In genomic region chrX:133783273-133783672, GRCh38 we compare ENCODE assay signal across 13 cellular contexts.
DNase-seq lines count a peak whose midpoint lies in the region; ATAC-seq, FAIRE-seq and TF ChIP-seq lines count a peak whose summit lies in the region.
"Had no signal": no experiment of that assay in that cellular context is flagged by ENCODE, and none has a peak within 500 bp of the region (broad histone marks: within the 10 kb centered on the region; RNA-seq: fewer than 3 reads in every experiment).

No MANE protein-coding gene starts in this region.

- no peak overlapping the region for H3K9ac ChIP-seq in neuronal stem cell (ENCODE audit: low read depth, low read length, poor library complexity)

- H3K4me1 ChIP-seq in neuronal stem cell (ENCODE audit: control insufficient read depth in 2 of 2, insufficient read depth in 1 of 2, low read depth in 1 of 2, low read length in 2 of 2), result peaks cover 6 to 13% of the 10 kb centered on the region in 2 donors
- H3K4me1 ChIP-seq: uterus had no signal

- H2BK12ac ChIP-seq in neuronal stem cell (ENCODE audit: low read length), result no peak overlapping the region

- H3K27ac ChIP-seq in neuronal stem cell (replicated peaks; ENCODE audit: low read length), result no peak overlapping the region
- H3K27ac ChIP-seq: uterus had no signal

- peak; percentile 34 for DNase-seq in medulla oblongata (ENCODE audit: extremely low spot score)
- DNase-seq in neuronal stem cell (ENCODE audit: low spot score), result no peak
- DNase-seq in NCI-H510A treated with DMSO at 0.1 percent for 48 hours (lab: John Stamatoyannopoulos, UW), result no peak
- no peak for DNase-seq in D721Med (ENCODE audit: insufficient read length, low spot score)
- DNase-seq in posterior cingulate gyrus, result no peak
- DNase-seq: activated CD4-positive, alpha-beta T cell treated with anti-CD3 and anti-CD28 coated beads for 36 hours; activated naive CD4-positive, alpha-beta T cell treated with anti-CD3 and anti-CD28 coated beads, Interleukin-2, amount 10 ng/mL, durations not matched to agents 7 days and 5 days; NCI-H1694; uterus had no signal

- H3K4ac ChIP-seq in neuronal stem cell (ENCODE audit: low read length), result no peak overlapping the region

- no peaks in the 10 kb centered on the region for H3K27me3 ChIP-seq in neuronal stem cell (ENCODE audit: control insufficient read depth in 3 of 3, insufficient read depth in 3 of 3, low read depth in 1 of 3, low read length in 3 of 3)
- H3K27me3 ChIP-seq: uterus had no signal

- no peak for FAIRE-seq in D721Med (lab: Jason Lieb, UNC)

- intact Hi-C loops in posterior cingulate gyrus (cut with DNase I), result no loop called here

- no peak for TF ChIP-seq CTCF in D721Med (IDR thresholded peaks at IDR 0.05; ENCODE audit: insufficient read depth, missing control alignments)

- no peak overlapping the region for H3K18ac ChIP-seq in neuronal stem cell (ENCODE audit: low read length)

- ATAC-seq in GM18858 (IDR thresholded peaks at IDR 0.05; ENCODE audit: unreplicated experiment) (peak; percentile 79), GM21528 (IDR thresholded peaks at IDR 0.05; ENCODE audit: low FRiP score, unreplicated experiment) (peak; percentile 74), HG03159 (IDR thresholded peaks at IDR 0.05; ENCODE audit: unreplicated experiment) (peak; percentile 77)
- ATAC-seq: activated CD4-positive, alpha-beta T cell treated with anti-CD3 and anti-CD28 coated beads for 36 hours; Panc1 had no signal

- H2BK5ac ChIP-seq in neuronal stem cell (ENCODE audit: low read length), result no peak overlapping the region

- H2BK15ac ChIP-seq in neuronal stem cell (ENCODE audit: low read length), result no peak overlapping the region

- H4K91ac ChIP-seq in neuronal stem cell (ENCODE audit: low read depth, low read length, poor library complexity), result no peak overlapping the region

- H4K8ac ChIP-seq in neuronal stem cell (ENCODE audit: low read depth, low read length), result no peak overlapping the region

- H3K23ac ChIP-seq in neuronal stem cell (ENCODE audit: low read depth, low read length, poor library complexity), result no peak overlapping the region

- H3K14ac ChIP-seq in neuronal stem cell (ENCODE audit: low read length), result no peak overlapping the region

- no peak overlapping the region for H2AFZ ChIP-seq in neuronal stem cell (ENCODE audit: low read length)

- no peak overlapping the region for H3K4me2 ChIP-seq in neuronal stem cell (ENCODE audit: insufficient read depth, low read length, poor library complexity, severe bottlenecking)

- WGBS in neuronal stem cell (ENCODE audit: extremely low coverage in 2 of 2, insufficient read length in 2 of 2, insufficient replicate concordance in 1 of 2), 2 donors, result no CpG with 5 or more reads among the region's 2 CpGs

- no peak overlapping the region for H2AK5ac ChIP-seq in neuronal stem cell (ENCODE audit: low read depth, low read length)

- H2BK120ac ChIP-seq in neuronal stem cell (ENCODE audit: low read depth, low read length), result no peak overlapping the region

- H3K36me3 ChIP-seq in neuronal stem cell (replicated peaks in 1 of 2; ENCODE audit: control insufficient read depth in 2 of 2, insufficient read depth in 2 of 2, low read length in 2 of 2), result no peaks in the 10 kb centered on the region
- H3K36me3 ChIP-seq: uterus had no signal

- H3K9me3 ChIP-seq in neuronal stem cell (replicated peaks in 1 of 2; ENCODE audit: control insufficient read depth in 2 of 2, insufficient read depth in 1 of 2, low read depth in 1 of 2, low read length in 2 of 2), result no peaks in the 10 kb centered on the region
- H3K9me3 ChIP-seq: uterus had no signal

- H3K79me1 ChIP-seq in neuronal stem cell (ENCODE audit: low read depth, low read length), result no peaks in the 10 kb centered on the region

- no peak overlapping the region for H3K4me3 ChIP-seq in neuronal stem cell (ENCODE audit: low read length in 2 of 2)
- H3K4me3 ChIP-seq: uterus had no signal
